Comparison of ENCODE assay signal across 8 cellular contexts in the genomic region with DNA sequence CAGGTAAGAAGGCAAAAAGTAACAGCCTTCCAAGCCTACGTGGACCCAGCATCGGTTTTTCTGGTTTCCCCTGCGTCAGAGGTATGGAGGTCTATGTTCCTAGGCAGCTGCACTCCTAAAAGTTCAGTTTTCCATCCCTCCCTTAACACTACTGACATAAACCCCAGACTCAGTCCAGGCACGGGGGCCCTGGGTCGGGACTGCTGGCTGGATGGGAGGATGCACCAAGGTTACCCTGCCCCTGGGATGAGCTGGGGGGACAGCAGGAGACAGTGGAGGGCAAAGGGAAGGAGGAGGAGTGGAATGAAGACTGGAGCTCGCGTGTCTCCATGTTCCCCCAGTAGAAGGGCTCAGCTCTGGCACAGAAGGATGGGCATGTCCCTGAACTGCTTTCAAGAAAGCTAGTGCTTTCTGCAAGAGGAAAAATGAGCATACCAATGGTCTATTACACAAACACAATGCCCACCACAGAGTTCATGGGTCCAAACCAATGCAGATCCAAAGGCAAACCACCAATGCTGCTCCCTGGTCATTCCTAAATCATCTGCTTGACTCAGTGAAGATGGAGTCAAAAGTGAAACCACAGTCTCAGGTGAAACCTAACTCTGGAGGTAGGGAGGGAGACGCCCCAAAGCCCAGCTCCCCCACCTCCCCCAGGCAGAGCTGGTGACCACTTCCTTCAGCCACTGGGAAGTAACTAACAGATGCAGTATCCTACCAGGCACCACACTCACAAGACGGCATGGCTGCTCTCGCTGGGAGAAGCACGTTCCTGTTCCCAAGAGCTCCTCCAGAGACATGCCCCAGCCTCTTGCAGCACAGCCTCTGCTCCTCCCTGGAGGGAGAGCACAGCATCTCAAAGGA. TPM values are rescaled to one million over a fixed set of nuclear protein-coding genes. Genes with fewer than 3 reads are reported as not detected.
DNase-seq lines count a peak whose midpoint lies in the region; ATAC-seq, FAIRE-seq and TF ChIP-seq lines count a peak whose summit lies in the region.
"Had no signal": no experiment of that assay in that cellular context is flagged by ENCODE, and none has a peak within 500 bp of the region (broad histone marks: within the 10 kb centered on the region; RNA-seq: fewer than 3 reads in every experiment).

No MANE protein-coding gene starts in this region.

- H3K18ac ChIP-seq in H9 (ENCODE audit: insufficient read length, low read depth, low read length) = no peak overlapping the region

- H3K23me2 ChIP-seq in H9 (ENCODE audit: insufficient read length, low read depth, low read length, poor library complexity, severe bottlenecking) = no peaks in the 10 kb centered on the region

- no peak overlapping the region for H3K56ac ChIP-seq in H9 (ENCODE audit: insufficient read length, low read depth, low read length)

- H3K4ac ChIP-seq in H9 (ENCODE audit: low read depth, low read length) = no peak overlapping the region

- H3K36me3 ChIP-seq in WERI-Rb-1 (peaks cover 51% of the 10 kb centered on the region), small intestine (ENCODE audit: control insufficient read depth in 2 of 2, insufficient read depth in 2 of 2, low read length in 2 of 2) (peaks cover 5 to 38% of the 10 kb centered on the region in 2 donors)

- H3K27me3 ChIP-seq in H9 (ENCODE audit: insufficient read depth, low read length) = no peaks in the 10 kb centered on the region
- H3K27me3 ChIP-seq in WERI-Rb-1 (ENCODE audit: insufficient read depth, low read depth, severe bottlenecking) = no peaks in the 10 kb centered on the region
- no peaks in the 10 kb centered on the region for H3K27me3 ChIP-seq in small intestine (ENCODE audit: control insufficient read depth in 2 of 2, insufficient read depth in 2 of 2, low read length in 2 of 2)

- peak overlapping the region; percentile 16; the same call in 1 of the 2 replicates for H3K14ac ChIP-seq in H9 (ENCODE audit: insufficient read depth, low read length)

- DNase-seq in H9 (no peak), WERI-Rb-1 (peak; percentile 10), fibroblast of gingiva (ENCODE audit: low read depth) (peak; percentile 68), small intestine (no peak), RKO (ENCODE audit: low spot score) (no peak)
- no peak for DNase-seq in stimulated activated naive CD4-positive, alpha-beta T cell (lab: John Stamatoyannopoulos, UW)

- no peak overlapping the region for H3K9ac ChIP-seq in H9 (ENCODE audit: extremely low read depth, insufficient read length, low read length)

- TF ChIP-seq CTCF in H9 (conservative IDR thresholded peaks at IDR 0.05) (no peak), WERI-Rb-1 (IDR thresholded peaks at IDR 0.05; ENCODE audit: low read depth, low read length) (no peak)

- no peaks in the 10 kb centered on the region for H3K27me3 Mint-ChIP-seq in H9 (ENCODE audit: low read depth)

- no peak overlapping the region; a peak in 1 of 5 replicates for H3K4me3 Mint-ChIP-seq in H9

- no peaks in the 10 kb centered on the region for H4K20me1 ChIP-seq in H9 (ENCODE audit: control insufficient read depth, insufficient read depth, insufficient read length)

- no peak overlapping the region for H2AK5ac ChIP-seq in H9 (ENCODE audit: insufficient read length, low read length)

- no peaks in the 10 kb centered on the region for H3K79me2 ChIP-seq in H9 (ENCODE audit: insufficient read depth, low read length)

- H3K4me1 Mint-ChIP-seq in H9 = peaks cover 12 to 22% of the 10 kb centered on the region in 2 experiments

- no peak overlapping the region for H3T11ph ChIP-seq in H9 (ENCODE audit: low read length)

- WGBS in H9 (ENCODE audit: extremely low coverage, insufficient read length, low lambda C conversion rate) = no CpG with 5 or more reads among the region's 11 CpGs
- WGBS in small intestine, 3 donors = 79 to 84% (median 84%) methylated on average over 11 of the region's 11 CpGs

- H3K9me3 ChIP-seq in H9 (ENCODE audit: control insufficient read depth, low read depth, low read length) (no peaks in the 10 kb centered on the region), WERI-Rb-1 (ENCODE audit: severe bottlenecking) (no peaks in the 10 kb centered on the region), small intestine (ENCODE audit: control insufficient read depth, low read depth) (no peaks in the 10 kb centered on the region)

- ATAC-seq in HG02588 (IDR thresholded peaks at IDR 0.05; ENCODE audit: unreplicated experiment) = no peak
- ATAC-seq: Panc1 had no signal

- no peaks in the 10 kb centered on the region for H3K4me1 ChIP-seq in H9 (ENCODE audit: insufficient read depth, low read length)
- H3K4me1 ChIP-seq in small intestine (ENCODE audit: control insufficient read depth in 2 of 2, insufficient read depth in 1 of 2, low read depth in 1 of 2, low read length in 1 of 2) = peaks cover 0 to 2% of the 10 kb centered on the region in 2 donors

- H3K36me3 Mint-ChIP-seq in H9 (ENCODE audit: insufficient read depth in 1 of 3, low read depth in 3 of 3) = no peaks in the 10 kb centered on the region; a peak in 1 of 7 replicates

- H3K79me1 ChIP-seq in H9 (ENCODE audit: insufficient read depth, low read depth, low read length, poor library complexity, severe bottlenecking) = no peaks in the 10 kb centered on the region

- H3K9me3 Mint-ChIP-seq in H9 = no peaks in the 10 kb centered on the region

- H3K27ac ChIP-seq in H9 (ENCODE audit: insufficient read length, low read depth, low read length) (no peak overlapping the region), WERI-Rb-1 (no peak overlapping the region), small intestine (ENCODE audit: low read depth in 1 of 2, low read length in 1 of 2) (peak overlapping the region; percentile 0 to 90)

- no peak overlapping the region for H2BK120ac ChIP-seq in H9 (ENCODE audit: low read depth, low read length, poor library complexity, severe bottlenecking)

- H2BK15ac ChIP-seq in H9 (ENCODE audit: low read depth, low read length) = no peak overlapping the region

- H2BK20ac ChIP-seq in H9 (ENCODE audit: low read depth, low read length, poor library complexity, severe bottlenecking) = no peak overlapping the region

- no peak for FAIRE-seq in small intestine (lab: Jason Lieb, UNC)

- no peak overlapping the region for H2BK5ac ChIP-seq in H9 (ENCODE audit: insufficient read length, low read length)

- H4K91ac ChIP-seq in H9 (ENCODE audit: insufficient read length, low read depth, low read length) = no peak overlapping the region

- H3K4me3 ChIP-seq in WERI-Rb-1 (ENCODE audit: low read depth, low read length) = no peak overlapping the region
- no peak overlapping the region for H3K4me3 ChIP-seq in small intestine (ENCODE audit: low read depth in 1 of 2, low read length in 2 of 2)

- H4K8ac ChIP-seq in H9 (replicated peaks; ENCODE audit: insufficient read length, low read depth, low read length) = no peak overlapping the region

- H4K5ac ChIP-seq in H9 (ENCODE audit: insufficient read length, low read depth, low read length) = no peak overlapping the region

- H3K4me2 ChIP-seq in H9 (ENCODE audit: insufficient read depth, insufficient read length, low read length) = no peak overlapping the region

- no peak overlapping the region for H2BK12ac ChIP-seq in H9 (ENCODE audit: insufficient read length, low read depth, low read length)

- no peak overlapping the region for H2AFZ ChIP-seq in H9 (ENCODE audit: low read length)

- no peak overlapping the region for H3K23ac ChIP-seq in H9 (ENCODE audit: insufficient read length, low read depth, low read length)

- no peak overlapping the region for H3K27ac Mint-ChIP-seq in H9

RNA-seq across cellular contexts. Expression of a gene that starts 54.9 kb away (rescaled TPM):
- total RNA-seq in H9 (2021) = 89.2 and 90.0 TPM in 2 replicates
- polyA plus RNA-seq in small intestine = 100 to 1,000 TPM in 1 of 3 donors, 10 to 100 TPM in 2; 53.2 to 122 (median 71.3) TPM

Comparison
In these comparisons a context has a peak if more than half of its experiments do, and no peak if none do; other contexts are left out.
1. DNase-seq: peak in WERI-Rb-1 (single experiment) and fibroblast of gingiva (single experiment); none in H9 (single experiment), small intestine (single experiment), RKO (single experiment) and stimulated activated naive CD4-positive, alpha-beta T cell (0 of 6).
2. H3K27ac ChIP-seq: peak in small intestine (2 of 2); none in H9 (single experiment) and WERI-Rb-1 (single experiment).